In genomic region chr3:87674397-87675161, GRCh38 we compare ENCODE assay signal across 14 cellular contexts.
DNase-seq lines count a peak whose midpoint lies in the region; ATAC-seq and TF ChIP-seq lines count a peak whose summit lies in the region.
"Had no signal": no experiment of that assay in that cellular context is flagged by ENCODE, and none has a peak within 500 bp of the region (broad histone marks: within the 10 kb centered on the region; RNA-seq: fewer than 3 reads in every experiment).

No MANE protein-coding gene starts in this region.

- no peaks in the 10 kb centered on the region for H3K4me1 ChIP-seq in GM23338 (ENCODE audit: insufficient read depth)
- H3K4me1 ChIP-seq in neuronal stem cell (ENCODE audit: control insufficient read depth in 2 of 2, insufficient read depth in 1 of 2, low read depth in 1 of 2, low read length in 2 of 2) = no peaks in the 10 kb centered on the region
- H3K4me1 ChIP-seq: suprapubic skin had no signal

- no peak overlapping the region for H3K4me3 Mint-ChIP-seq in activated CD4-positive, alpha-beta T cell treated with anti-CD3 and anti-CD28 coated beads for 36 hours
- no peak overlapping the region for H3K4me3 Mint-ChIP-seq in activated CD4-positive, alpha-beta T cell treated with anti-CD3 and anti-CD28 coated beads, Interleukin-2, amount 10 ng/mL, durations not matched to agents 24 days and 14 days
- H3K4me3 Mint-ChIP-seq in GM23338 = no peak overlapping the region
- H3K4me3 Mint-ChIP-seq: central memory CD8-positive, alpha-beta T cell had no signal

- H2BK120ac ChIP-seq in neuronal stem cell (ENCODE audit: low read depth, low read length) = no peak overlapping the region

- no peak for TF ChIP-seq CTCF in GM23338 (conservative IDR thresholded peaks at IDR 0.05; ENCODE audit: low read depth in 2 of 2)

- H2AFZ ChIP-seq in GM23338 (peak overlapping the region; percentile 53; the same call in 1 of the 2 replicates), neuronal stem cell (ENCODE audit: low read length) (peak overlapping the region; percentile 22)

- peaks cover 7% of the 10 kb centered on the region for H3K4me1 Mint-ChIP-seq in activated CD4-positive, alpha-beta T cell treated with anti-CD3 and anti-CD28 coated beads for 36 hours
- no peaks in the 10 kb centered on the region for H3K4me1 Mint-ChIP-seq in activated CD4-positive, alpha-beta T cell treated with anti-CD3 and anti-CD28 coated beads, Interleukin-2, amount 10 ng/mL, durations not matched to agents 24 days and 14 days
- H3K4me1 Mint-ChIP-seq in GM23338 = peaks cover 3% of the 10 kb centered on the region; the same call in 2 of the 3 replicates
- H3K4me1 Mint-ChIP-seq: central memory CD8-positive, alpha-beta T cell had no signal

- 0 out of 2 replicates have a peak, but pooled peaks cover 3% of the 10 kb centered on the region for H3K9me2 ChIP-seq in GM23338 (ENCODE audit: insufficient read depth)

- no peak overlapping the region for H3K4me3 ChIP-seq in GM23338
- no peak overlapping the region for H3K4me3 ChIP-seq in neuronal stem cell (ENCODE audit: low read length in 2 of 2)
- H3K4me3 ChIP-seq: suprapubic skin had no signal

- intact Hi-C loops in activated CD4-positive, alpha-beta T cell treated with anti-CD3 and anti-CD28 coated beads for 36 hours (cut with DNase I, micrococcal nuclease) = no loop called here
- intact Hi-C loops in activated CD4-positive, alpha-beta T cell treated with anti-CD3 and anti-CD28 coated beads, Interleukin-2, amount 10 ng/mL, durations not matched to agents 24 days and 14 days (cut with micrococcal nuclease) = no loop called here

- H3K36me3 ChIP-seq in GM23338 (ENCODE audit: insufficient read depth) (no peaks in the 10 kb centered on the region), neuronal stem cell (replicated peaks in 1 of 2; ENCODE audit: control insufficient read depth in 2 of 2, insufficient read depth in 2 of 2, low read length in 2 of 2) (no peaks in the 10 kb centered on the region)
- H3K36me3 ChIP-seq: suprapubic skin had no signal

- no peak overlapping the region for H3K14ac ChIP-seq in neuronal stem cell (ENCODE audit: low read length)

- POLR2A ChIA-PET in activated CD4-positive, alpha-beta T cell treated with anti-CD3 and anti-CD28 coated beads for 36 hours (lab: Charles Lee) = no interaction called here

- H3K18ac ChIP-seq in neuronal stem cell (ENCODE audit: low read length) = no peak overlapping the region

- no peak overlapping the region for H3K27ac ChIP-seq in GM23338 (ENCODE audit: low read depth)
- H3K27ac ChIP-seq in neuronal stem cell (replicated peaks; ENCODE audit: low read length) = no peak overlapping the region
- H3K27ac ChIP-seq: suprapubic skin had no signal

- H3K9me3 ChIP-seq in neuronal stem cell (replicated peaks in 1 of 2; ENCODE audit: control insufficient read depth in 2 of 2, insufficient read depth in 1 of 2, low read depth in 1 of 2, low read length in 2 of 2) = no peaks in the 10 kb centered on the region
- H3K9me3 ChIP-seq: suprapubic skin had no signal

- no peak overlapping the region for H4K8ac ChIP-seq in neuronal stem cell (ENCODE audit: low read depth, low read length)

- no peak overlapping the region for H2BK5ac ChIP-seq in neuronal stem cell (ENCODE audit: low read length)

- no peaks in the 10 kb centered on the region for H3K36me3 Mint-ChIP-seq in activated CD4-positive, alpha-beta T cell treated with anti-CD3 and anti-CD28 coated beads for 36 hours (ENCODE audit: low read depth)
- no peaks in the 10 kb centered on the region for H3K36me3 Mint-ChIP-seq in activated CD4-positive, alpha-beta T cell treated with anti-CD3 and anti-CD28 coated beads, Interleukin-2, amount 10 ng/mL, durations not matched to agents 24 days and 14 days (ENCODE audit: low read depth)
- H3K36me3 Mint-ChIP-seq in GM23338 (ENCODE audit: low read depth) = no peaks in the 10 kb centered on the region

- no peak overlapping the region for H3K27ac Mint-ChIP-seq in activated CD4-positive, alpha-beta T cell treated with anti-CD3 and anti-CD28 coated beads for 36 hours
- H3K27ac Mint-ChIP-seq in activated CD4-positive, alpha-beta T cell treated with anti-CD3 and anti-CD28 coated beads, Interleukin-2, amount 10 ng/mL, durations not matched to agents 24 days and 14 days = no peak overlapping the region
- no peak overlapping the region for H3K27ac Mint-ChIP-seq in GM23338

- H3K4ac ChIP-seq in neuronal stem cell (ENCODE audit: low read length) = no peak overlapping the region

- no peaks in the 10 kb centered on the region for H3K79me1 ChIP-seq in neuronal stem cell (ENCODE audit: low read depth, low read length)

- no peaks in the 10 kb centered on the region for H3F3A ChIP-seq in GM23338 (replicated peaks; ENCODE audit: low read depth)

- H2BK12ac ChIP-seq in neuronal stem cell (ENCODE audit: low read length) = no peak overlapping the region

- H3K9me3 Mint-ChIP-seq in activated CD4-positive, alpha-beta T cell treated with anti-CD3 and anti-CD28 coated beads for 36 hours (ENCODE audit: low read depth) = no peaks in the 10 kb centered on the region
- H3K9me3 Mint-ChIP-seq in activated CD4-positive, alpha-beta T cell treated with anti-CD3 and anti-CD28 coated beads, Interleukin-2, amount 10 ng/mL, durations not matched to agents 24 days and 14 days = no peaks in the 10 kb centered on the region
- H3K9me3 Mint-ChIP-seq in GM23338 = no peaks in the 10 kb centered on the region; the same call in 2 of the 3 replicates

- H3K79me2 ChIP-seq in GM23338 (replicated peaks; ENCODE audit: insufficient read depth) = no peaks in the 10 kb centered on the region

- H4K20me1 ChIP-seq in GM23338 (replicated peaks; ENCODE audit: insufficient read depth) = no peaks in the 10 kb centered on the region

- WGBS in neuronal stem cell (ENCODE audit: extremely low coverage in 2 of 2, insufficient read length in 2 of 2, insufficient replicate concordance in 1 of 2), 2 donors = no CpG with 5 or more reads among the region's 9 CpGs

- H2AK5ac ChIP-seq in neuronal stem cell (ENCODE audit: low read depth, low read length) = no peak overlapping the region

- no peak overlapping the region for H3K9ac ChIP-seq in neuronal stem cell (ENCODE audit: low read depth, low read length, poor library complexity)

- H3K27me3 ChIP-seq in GM23338 (ENCODE audit: insufficient read depth) (no peaks in the 10 kb centered on the region), neuronal stem cell (ENCODE audit: control insufficient read depth in 3 of 3, insufficient read depth in 3 of 3, low read depth in 1 of 3, low read length in 3 of 3) (no peaks in the 10 kb centered on the region)
- H3K27me3 ChIP-seq: suprapubic skin had no signal

- no peak overlapping the region for H3K4me2 ChIP-seq in GM23338
- no peak overlapping the region for H3K4me2 ChIP-seq in neuronal stem cell (ENCODE audit: insufficient read depth, low read length, poor library complexity, severe bottlenecking)

- no peak overlapping the region for H4K91ac ChIP-seq in neuronal stem cell (ENCODE audit: low read depth, low read length, poor library complexity)

- no peak overlapping the region for H2BK15ac ChIP-seq in neuronal stem cell (ENCODE audit: low read length)

- DNase-seq in activated CD4-positive, alpha-beta T cell treated with anti-CD3 and anti-CD28 coated beads for 36 hours = peak; percentile 8
- no peak for DNase-seq in activated CD4-positive, alpha-beta T cell treated with anti-CD3 and anti-CD28 coated beads, Interleukin-2, amount 10 ng/mL, durations not matched to agents 24 days and 14 days
- DNase-seq in GM23338 (ENCODE audit: low spot score) (no peak), neuronal stem cell (ENCODE audit: low spot score) (no peak), NCI-H128 (lab: John Stamatoyannopoulos, UW; ENCODE audit: unreplicated experiment) (no peak), H4 (ENCODE audit: low spot score) (no peak)
- DNase-seq in activated CD4-positive, alpha-beta T cell treated with anti-CD3 and anti-CD28 coated beads, Interleukin-2, amount 50 U/mL, for 4 hours = no peak
- DNase-seq: 8988T; mesenchymal stem cell; stimulated activated CD4-positive, alpha-beta T cell treated with anti-CD3 and anti-CD28 coated beads, Interleukin-12 subunit alpha, Interleukin-12 subunit beta, amount 100 ng/mL, for 4 hours had no signal

- ATAC-seq in activated CD4-positive, alpha-beta T cell treated with anti-CD3 and anti-CD28 coated beads for 36 hours = no peak
- no peak for ATAC-seq in GM23338
- peak; percentile 100 for ATAC-seq in HG03439 (IDR thresholded peaks at IDR 0.05; ENCODE audit: unreplicated experiment)
- ATAC-seq: Panc1 had no signal

- H3K23ac ChIP-seq in neuronal stem cell (ENCODE audit: low read depth, low read length, poor library complexity) = no peak overlapping the region

- CTCF ChIA-PET in activated CD4-positive, alpha-beta T cell treated with anti-CD3 and anti-CD28 coated beads for 36 hours (lab: Charles Lee) = no interaction called here

- H3K27me3 Mint-ChIP-seq in activated CD4-positive, alpha-beta T cell treated with anti-CD3 and anti-CD28 coated beads for 36 hours = peaks cover 5% of the 10 kb centered on the region
- H3K27me3 Mint-ChIP-seq in activated CD4-positive, alpha-beta T cell treated with anti-CD3 and anti-CD28 coated beads, Interleukin-2, amount 10 ng/mL, durations not matched to agents 24 days and 14 days = peaks cover 9% of the 10 kb centered on the region
- no peaks in the 10 kb centered on the region for H3K27me3 Mint-ChIP-seq in GM23338 (ENCODE audit: insufficient read depth, low read depth, poor library complexity)
- H3K27me3 Mint-ChIP-seq: central memory CD8-positive, alpha-beta T cell had no signal

TF ChIP-seq in GM23338, 12 proteins besides CTCF, POLR2A, EP300 and RAD21 (continues in another document):
- TF ChIP-seq POLR2AphosphoS5 (IDR thresholded peaks at IDR 0.05; ENCODE audit: low read depth) = no peak
